Comparison of ENCODE assay signal across 1 cellular context in the genomic region with DNA sequence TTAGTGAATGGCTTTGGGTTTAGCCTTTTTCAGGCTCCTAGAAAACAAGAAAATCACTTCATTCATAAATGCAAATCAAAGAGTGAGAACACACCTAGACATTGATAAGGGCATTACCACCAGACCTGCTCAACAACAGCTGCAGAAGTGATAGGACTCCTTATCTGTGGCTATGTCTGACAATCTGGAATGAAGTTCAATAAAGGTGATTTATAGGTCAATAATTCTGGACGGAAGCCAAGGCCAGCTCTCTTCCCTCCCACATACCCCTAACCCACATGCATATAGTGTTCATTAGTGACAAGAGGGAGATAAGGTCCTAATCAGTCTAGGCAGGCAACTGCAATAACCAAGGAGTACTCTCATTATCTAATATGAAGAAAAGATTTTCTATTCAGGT.
TF ChIP-seq lines count a peak whose summit lies in the region.

No MANE protein-coding gene starts in this region.

TF ChIP-seq in K562, 482 proteins besides CTCF, POLR2A, EP300 and RAD21 (continued from another document and continues in another):
- TF ChIP-seq MBD2 (IDR thresholded peaks at IDR 0.05; ENCODE audit: borderline replicate concordance, low read depth) (no peak), KLF13 (tag; IDR thresholded peaks at IDR 0.05; ENCODE audit: borderline replicate concordance, low read depth) (no peak), CREB5 (CRISPR knock-in tag; IDR thresholded peaks at IDR 0.05) (no peak), CGGBP1 (CRISPR knock-in tag; IDR thresholded peaks at IDR 0.05) (no peak), CEBPZ (IDR thresholded peaks at IDR 0.05; ENCODE audit: borderline replicate concordance, low read depth, low read length) (no peak), ZNF354B (CRISPR knock-in tag; IDR thresholded peaks at IDR 0.05) (no peak), ZNF318 (IDR thresholded peaks at IDR 0.05; ENCODE audit: borderline replicate concordance in 1 of 2, low read depth in 1 of 2) (no peak), CCNT2 (IDR thresholded peaks at IDR 0.05; ENCODE audit: borderline replicate concordance, extremely low read depth, insufficient read length, low read depth, low read length) (no peak), TEAD4 (IDR thresholded peaks at IDR 0.05; ENCODE audit: low read length) (peak; percentile 92), TEAD4 (CRISPR knock-in tag; IDR thresholded peaks at IDR 0.05; ENCODE audit: borderline replicate concordance) (no peak), BCL6 (CRISPR knock-in tag; IDR thresholded peaks at IDR 0.05) (0 out of 2 replicates have a peak, but pooled peaks have one; percentile 63), FOXP1 (CRISPR knock-in tag; IDR thresholded peaks at IDR 0.05) (no peak), NFIC (IDR thresholded peaks at IDR 0.05) (peak; percentile 33; the same call in 1 of the 2 replicates), HMG20A (CRISPR knock-in tag; conservative IDR thresholded peaks at IDR 0.05) (0 out of 2 replicates have a peak, but pooled peaks have one; percentile 70), GATAD2B (IDR thresholded peaks at IDR 0.05; ENCODE audit: borderline replicate concordance) (no peak), TCF7 (IDR thresholded peaks at IDR 0.05; ENCODE audit: borderline replicate concordance) (no peak), FOXJ3 (CRISPR knock-in tag; IDR thresholded peaks at IDR 0.05) (no peak), THRAP3 (IDR thresholded peaks at IDR 0.05; ENCODE audit: borderline replicate concordance) (no peak), ELF4 (CRISPR knock-in tag; IDR thresholded peaks at IDR 0.05) (0 out of 2 replicates have a peak, but pooled peaks have one; percentile 17), CBX1 (IDR thresholded peaks at IDR 0.05; ENCODE audit: low read depth) (no peak), TEAD1 (CRISPR knock-in tag; IDR thresholded peaks at IDR 0.05) (peak in 1 of 2 experiments; percentile 93; a peak in 2 of 4 replicates), HEY1 (CRISPR knock-in tag; IDR thresholded peaks at IDR 0.05; ENCODE audit: borderline replicate concordance) (no peak), CHD2 (IDR thresholded peaks at IDR 0.05; ENCODE audit: low read depth, low read length) (no peak), HLTF (IDR thresholded peaks at IDR 0.05) (no peak), ZBTB17 (CRISPR knock-in tag; IDR thresholded peaks at IDR 0.05) (0 out of 2 replicates have a peak, but pooled peaks have one; percentile 22), IRF2 (CRISPR knock-in tag; IDR thresholded peaks at IDR 0.05) (no peak), YBX1 (IDR thresholded peaks at IDR 0.05) (no peak), CLOCK (CRISPR knock-in tag; IDR thresholded peaks at IDR 0.05; ENCODE audit: borderline replicate concordance) (no peak), SMAD4 (CRISPR knock-in tag; conservative IDR thresholded peaks at IDR 0.05) (peak; percentile 64; the same call in 1 of the 2 replicates), KDM4B (IDR thresholded peaks at IDR 0.05; ENCODE audit: borderline replicate concordance in 2 of 2, low read depth in 1 of 2) (no peak), SMAD3 (CRISPR knock-in tag; conservative IDR thresholded peaks at IDR 0.05) (peak; percentile 69; the same call in 1 of the 2 replicates), CHD4 (IDR thresholded peaks at IDR 0.05; ENCODE audit: insufficient read depth, insufficient replicate concordance, low read depth, low read length, poor library complexity, severe bottlenecking) (peak; percentile 25), SMAD1 (IDR thresholded peaks at IDR 0.05; ENCODE audit: low read depth, low read length, partially characterized antibody) (no peak), MTA1 (IDR thresholded peaks at IDR 0.05; ENCODE audit: borderline replicate concordance) (no peak), JUND (IDR thresholded peaks at IDR 0.05; ENCODE audit: borderline replicate concordance, low read depth, low read length) (no peak), JUND (tag; IDR thresholded peaks at IDR 0.05; ENCODE audit: borderline replicate concordance, low read depth, low read length) (no peak), CBX2 (IDR thresholded peaks at IDR 0.05; ENCODE audit: insufficient read depth, low read length, poor library complexity, severe bottlenecking) (no peak), HMG20B (CRISPR knock-in tag; IDR thresholded peaks at IDR 0.05) (no peak)
- TF ChIP-seq, protein P1, sequence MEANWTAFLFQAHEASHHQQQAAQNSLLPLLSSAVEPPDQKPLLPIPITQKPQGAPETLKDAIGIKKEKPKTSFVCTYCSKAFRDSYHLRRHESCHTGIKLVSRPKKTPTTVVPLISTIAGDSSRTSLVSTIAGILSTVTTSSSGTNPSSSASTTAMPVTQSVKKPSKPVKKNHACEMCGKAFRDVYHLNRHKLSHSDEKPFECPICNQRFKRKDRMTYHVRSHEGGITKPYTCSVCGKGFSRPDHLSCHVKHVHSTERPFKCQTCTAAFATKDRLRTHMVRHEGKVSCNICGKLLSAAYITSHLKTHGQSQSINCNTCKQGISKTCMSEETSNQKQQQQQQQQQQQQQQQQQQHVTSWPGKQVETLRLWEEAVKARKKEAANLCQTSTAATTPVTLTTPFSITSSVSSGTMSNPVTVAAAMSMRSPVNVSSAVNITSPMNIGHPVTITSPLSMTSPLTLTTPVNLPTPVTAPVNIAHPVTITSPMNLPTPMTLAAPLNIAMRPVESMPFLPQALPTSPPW (CRISPR knock-in tag; IDR thresholded peaks at IDR 0.05) = no peak
- TF ChIP-seq, protein P2, sequence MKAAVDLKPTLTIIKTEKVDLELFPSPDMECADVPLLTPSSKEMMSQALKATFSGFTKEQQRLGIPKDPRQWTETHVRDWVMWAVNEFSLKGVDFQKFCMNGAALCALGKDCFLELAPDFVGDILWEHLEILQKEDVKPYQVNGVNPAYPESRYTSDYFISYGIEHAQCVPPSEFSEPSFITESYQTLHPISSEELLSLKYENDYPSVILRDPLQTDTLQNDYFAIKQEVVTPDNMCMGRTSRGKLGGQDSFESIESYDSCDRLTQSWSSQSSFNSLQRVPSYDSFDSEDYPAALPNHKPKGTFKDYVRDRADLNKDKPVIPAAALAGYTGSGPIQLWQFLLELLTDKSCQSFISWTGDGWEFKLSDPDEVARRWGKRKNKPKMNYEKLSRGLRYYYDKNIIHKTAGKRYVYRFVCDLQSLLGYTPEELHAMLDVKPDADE (conservative IDR thresholded peaks at IDR 0.05; ENCODE audit: control insufficient read depth, low read depth, low read length) = no peak
- TF ChIP-seq, protein P3, sequence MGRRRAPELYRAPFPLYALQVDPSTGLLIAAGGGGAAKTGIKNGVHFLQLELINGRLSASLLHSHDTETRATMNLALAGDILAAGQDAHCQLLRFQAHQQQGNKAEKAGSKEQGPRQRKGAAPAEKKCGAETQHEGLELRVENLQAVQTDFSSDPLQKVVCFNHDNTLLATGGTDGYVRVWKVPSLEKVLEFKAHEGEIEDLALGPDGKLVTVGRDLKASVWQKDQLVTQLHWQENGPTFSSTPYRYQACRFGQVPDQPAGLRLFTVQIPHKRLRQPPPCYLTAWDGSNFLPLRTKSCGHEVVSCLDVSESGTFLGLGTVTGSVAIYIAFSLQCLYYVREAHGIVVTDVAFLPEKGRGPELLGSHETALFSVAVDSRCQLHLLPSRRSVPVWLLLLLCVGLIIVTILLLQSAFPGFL (CRISPR knock-in tag; IDR thresholded peaks at IDR 0.05) = no peak
